In the genomic region with DNA sequence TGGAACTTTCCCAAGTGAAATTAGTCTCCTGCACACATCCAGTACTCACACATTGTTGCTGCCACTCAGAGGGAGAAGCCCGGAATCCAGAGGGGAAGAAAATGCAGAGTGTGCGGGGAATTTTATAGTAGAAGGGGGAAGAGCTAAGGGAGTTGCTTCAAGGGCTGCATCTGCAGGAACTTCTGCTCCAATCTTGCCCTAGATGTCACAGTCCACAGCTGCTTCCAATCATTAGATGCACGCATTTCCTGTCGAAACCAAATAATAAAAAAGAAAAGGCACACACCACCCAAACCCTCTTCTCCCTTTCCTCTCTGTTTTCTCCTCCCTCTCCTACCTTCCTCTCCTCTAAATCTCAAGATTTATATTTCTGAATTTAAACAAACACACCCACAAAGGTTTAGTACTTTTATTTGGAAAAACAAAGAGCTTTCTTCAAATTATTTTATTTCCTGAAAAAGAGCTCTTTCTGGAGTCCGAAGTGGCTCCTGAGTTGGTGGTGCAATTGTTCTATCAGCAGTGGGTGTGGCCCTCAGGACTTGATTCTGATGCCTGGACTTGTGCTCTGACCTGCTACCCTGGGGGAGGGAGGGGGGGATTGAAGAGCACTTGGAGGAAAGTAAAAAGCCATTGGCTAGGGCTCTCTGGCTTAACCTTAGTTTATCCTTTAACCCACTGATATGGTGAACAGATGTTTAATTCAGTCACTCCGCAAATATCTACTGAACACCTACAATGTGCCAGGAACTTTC, we compare ENCODE assay signal across 14 cellular contexts.
DNase-seq lines count a peak whose midpoint lies in the region; ATAC-seq and TF ChIP-seq lines count a peak whose summit lies in the region.
"Had no signal": no experiment of that assay in that cellular context is flagged by ENCODE, and none has a peak within 500 bp of the region (broad histone marks: within the 10 kb centered on the region; RNA-seq: fewer than 3 reads in every experiment).

No MANE protein-coding gene starts in this region.

- no peaks in the 10 kb centered on the region for H3K36me3 ChIP-seq in SK-N-MC (ENCODE audit: insufficient read depth, low read length)
- H3K36me3 ChIP-seq: BE2C had no signal

- peak overlapping the region; percentile 38 for H3K9ac ChIP-seq in SK-N-MC (ENCODE audit: insufficient read length)

- intact Hi-C loops in sciatic nerve (cut with DNase I) = no loop called here

- DNase-seq in EH (ENCODE audit: low read depth) (peak; percentile 86), SK-N-MC (ENCODE audit: low read depth, low spot score) (peak; percentile 87), fibroblast of villous mesenchyme (ENCODE audit: low read depth) (peak; percentile 66), sciatic nerve (ENCODE audit: low spot score) (no peak)
- no peak for DNase-seq in activated CD4-positive, alpha-beta T cell treated with anti-CD3 and anti-CD28 coated beads, Interleukin-2, amount 50 U/mL, for 4 hours
- DNase-seq: activated CD4-positive, alpha-beta T cell treated with anti-CD3 and anti-CD28 coated beads, Interleukin-2, amount 50 U/mL, for 1 hour; activated naive CD8-positive, alpha-beta T cell treated with anti-CD3 and anti-CD28 coated beads for 36 hours; BE2C; GOT3; NCI-H748 treated with DMSO at 0.1 percent for 48 hours; PC-3; stimulated activated CD4-positive, alpha-beta T cell treated with anti-CD3 and anti-CD28 coated beads, Interleukin-4, amount 100 ng/mL, for 24 hours had no signal

- H3K4me3 ChIP-seq in SK-N-MC = peak overlapping the region; percentile 71
- H3K4me3 ChIP-seq in fibroblast of villous mesenchyme (ENCODE audit: low read depth, low read length) = no peak overlapping the region

- peak overlapping the region; percentile 96 for H3K27ac ChIP-seq in SK-N-MC

- no peak for TF ChIP-seq CTCF in fibroblast of villous mesenchyme (IDR thresholded peaks at IDR 0.05; ENCODE audit: insufficient read depth, low read depth, low read length)

- ATAC-seq in sciatic nerve (peak; percentile 93), HG03159 (IDR thresholded peaks at IDR 0.05; ENCODE audit: unreplicated experiment) (no peak), GM18873 (IDR thresholded peaks at IDR 0.05; ENCODE audit: low FRiP score, unreplicated experiment) (no peak)
- ATAC-seq: PC-3 had no signal

- no peaks in the 10 kb centered on the region for H3K9me3 ChIP-seq in SK-N-MC (ENCODE audit: low read depth, low read length)
- H3K9me3 ChIP-seq: BE2C had no signal

Comparison
In these comparisons a context has a peak if more than half of its experiments do, and no peak if none do; other contexts are left out.
1. DNase-seq: peak in EH (single experiment), SK-N-MC (single experiment) and fibroblast of villous mesenchyme (single experiment); none in sciatic nerve (single experiment) and activated CD4-positive, alpha-beta T cell treated with anti-CD3 and anti-CD28 coated beads, Interleukin-2, amount 50 U/mL, for 4 hours (0 of 2).